Comparison of ENCODE assay signal across 8 cellular contexts in genomic region chr7:2843711-2844152, GRCh38. TPM values are rescaled to one million over a fixed set of nuclear protein-coding genes. Genes with fewer than 3 reads are reported as not detected.
DNase-seq lines count a peak whose midpoint lies in the region; ATAC-seq and TF ChIP-seq lines count a peak whose summit lies in the region.

No MANE protein-coding gene starts in this region.

- WGBS in thyroid gland, 2 donors = 0 to 5% methylated on average over 1 to 7 of the region's 64 CpGs

- peak; percentile 23 for ATAC-seq in HG03039 (IDR thresholded peaks at IDR 0.05; ENCODE audit: unreplicated experiment)

- no peak for TF ChIP-seq CTCF in mesothelial cell of epicardium (IDR thresholded peaks at IDR 0.05; ENCODE audit: unreplicated experiment)
- TF ChIP-seq CTCF in thyroid gland (IDR thresholded peaks at IDR 0.05) = no peak

- peak overlapping the region; percentile 81 for H3K4me3 Mint-ChIP-seq in T-helper 2 cell treated with Interferon-gamma antibody and Interleukin-4, amounts not matched to agents 5 μg/mL and 100 μg/mL, for 36 hours
- peak overlapping the region; percentile 58 for H3K4me3 Mint-ChIP-seq in mesothelial cell of epicardium

- peaks cover 26% of the 10 kb centered on the region for H3K4me1 Mint-ChIP-seq in T-helper 2 cell treated with Interferon-gamma antibody and Interleukin-4, amounts not matched to agents 5 μg/mL and 100 μg/mL, for 36 hours (ENCODE audit: low read depth)
- peaks cover 24% of the 10 kb centered on the region for H3K4me1 Mint-ChIP-seq in mesothelial cell of epicardium

- peak overlapping the region; percentile 71 for H3K27ac Mint-ChIP-seq in T-helper 2 cell treated with Interferon-gamma antibody and Interleukin-4, amounts not matched to agents 5 μg/mL and 100 μg/mL, for 36 hours
- no peak overlapping the region for H3K27ac Mint-ChIP-seq in mesothelial cell of epicardium

- H3K9me3 ChIP-seq in thyroid gland = no peaks in the 10 kb centered on the region

- H3K36me3 ChIP-seq in thyroid gland = no peaks in the 10 kb centered on the region

- peak overlapping the region in 2 of 3 donors; percentile 29 to 85 for H3K4me3 ChIP-seq in thyroid gland (replicated peaks in 1 of 3)

- no peak for TF ChIP-seq POLR2A in thyroid gland (IDR thresholded peaks at IDR 0.05)

- H3K9me3 Mint-ChIP-seq in T-helper 2 cell treated with Interferon-gamma antibody and Interleukin-4, amounts not matched to agents 5 μg/mL and 100 μg/mL, for 36 hours = no peaks in the 10 kb centered on the region
- peaks cover 9% of the 10 kb centered on the region for H3K9me3 Mint-ChIP-seq in mesothelial cell of epicardium

- H3K36me3 Mint-ChIP-seq in T-helper 2 cell treated with Interferon-gamma antibody and Interleukin-4, amounts not matched to agents 5 μg/mL and 100 μg/mL, for 36 hours (ENCODE audit: low read depth) = peaks cover 12% of the 10 kb centered on the region
- H3K36me3 Mint-ChIP-seq in mesothelial cell of epicardium = peaks cover 24% of the 10 kb centered on the region

- peak overlapping the region in 1 of 3 donors; percentile 36 for H3K27ac ChIP-seq in thyroid gland

- H3K4me1 ChIP-seq in thyroid gland = peaks cover 8 to 13% of the 10 kb centered on the region in 2 donors

- intact Hi-C loops in thyroid gland (cut with DNase I) = loop anchor here (10.0 kb wide), 1 partner anchor 289 kb away; the partner anchor contains the start of genes BRAT1 and IQCE

- H3K27me3 Mint-ChIP-seq in T-helper 2 cell treated with Interferon-gamma antibody and Interleukin-4, amounts not matched to agents 5 μg/mL and 100 μg/mL, for 36 hours (ENCODE audit: low read depth) = no peaks in the 10 kb centered on the region
- H3K27me3 Mint-ChIP-seq in mesothelial cell of epicardium (ENCODE audit: low read depth) = no peaks in the 10 kb centered on the region

- no peaks in the 10 kb centered on the region for H3K27me3 ChIP-seq in thyroid gland

- DNase-seq in GDM1 (lab: John Stamatoyannopoulos, UW) (peak; percentile 31), mesothelial cell of epicardium (ENCODE audit: low spot score in 2 of 2, unreplicated experiment in 2 of 2) (peak in 1 of 2 experiments; percentile 47), thyroid gland (peak; percentile 41 to 50), SK-N-DZ (ENCODE audit: low spot score) (no peak), pons (ENCODE audit: low spot score) (no peak)
- peak; percentile 25 for DNase-seq in T-helper 2 cell treated with Interferon-gamma antibody and Interleukin-4, amounts not matched to agents 5 μg/mL and 100 μg/mL, for 36 hours (ENCODE audit: low spot score)
- peak; percentile 16 for DNase-seq in effector CD4-positive, alpha-beta T cell

RNA-seq across cellular contexts. Expression of gene GNA12, which starts 0.4 kb away (rescaled TPM):
- 54.8 to 57.1 TPM (median 57.1 TPM) in 3 replicates for total RNA-seq in mesothelial cell of epicardium
- 10 to 100 TPM; 17.9 to 33.3 (median 21.7) TPM for total RNA-seq in thyroid gland
- 11.6 and 14.4 TPM in 2 replicates for polyA plus RNA-seq in SK-N-DZ (2014; cell fraction: cytosol; rRNA removed)
- polyA plus RNA-seq in SK-N-DZ (2014; cell fraction: nucleus; rRNA removed) = 5.5 and 9.0 TPM in 2 replicates

Comparison
In these comparisons a context has a peak if more than half of its experiments do, and no peak if none do; other contexts are left out.
1. DNase-seq: peak in GDM1 (single experiment), T-helper 2 cell treated with Interferon-gamma antibody and Interleukin-4, amounts not matched to agents 5 μg/mL and 100 μg/mL, for 36 hours (single experiment), effector CD4-positive, alpha-beta T cell (single experiment) and thyroid gland (2 of 2); none in SK-N-DZ (single experiment) and pons (single experiment).